Comparison of ENCODE assay signal across 1 cellular context in genomic region chr17:50117202-50118040, GRCh38.
TF ChIP-seq lines count a peak whose summit lies in the region.

No MANE protein-coding gene starts in this region.

TF ChIP-seq in K562, 482 proteins besides CTCF, POLR2A, EP300 and RAD21 (continued from another document and continues in another):
- TF ChIP-seq HDAC6 (IDR thresholded peaks at IDR 0.05; ENCODE audit: low read depth, low read length) (0 out of 2 replicates have a peak, but pooled peaks have one; percentile 75), PHB (CRISPR knock-in tag; IDR thresholded peaks at IDR 0.05) (no peak), KDM1A (IDR thresholded peaks at IDR 0.05) (peak in 1 of 2 experiments; percentile 30; a peak in 1 of 4 replicates), HNRNPUL1 (IDR thresholded peaks at IDR 0.05; ENCODE audit: low read length) (no peak), BCL6 (CRISPR knock-in tag; IDR thresholded peaks at IDR 0.05) (no peak), PYGO2 (tag; IDR thresholded peaks at IDR 0.05) (no peak), GATAD2A (IDR thresholded peaks at IDR 0.05) (0 out of 2 replicates have a peak, but pooled peaks have one; percentile 40), DACH1 (IDR thresholded peaks at IDR 0.05; ENCODE audit: partially characterized antibody) (no peak), USF2 (CRISPR knock-in tag; IDR thresholded peaks at IDR 0.05) (no peak), NRF1 (conservative IDR thresholded peaks at IDR 0.05 in 1 of 2, IDR thresholded peaks at IDR 0.05 in 1 of 2) (peak; percentile 87 to 89), ZBTB7A (IDR thresholded peaks at IDR 0.05; ENCODE audit: borderline replicate concordance, control insufficient read depth, low read depth, low read length) (peak; percentile 25; the same call in 1 of the 2 replicates), DEAF1 (CRISPR knock-in tag; IDR thresholded peaks at IDR 0.05) (peak; percentile 19; the same call in 1 of the 2 replicates), RBM34 (IDR thresholded peaks at IDR 0.05; ENCODE audit: borderline replicate concordance, insufficient read depth, low read length) (no peak), CEBPG (CRISPR knock-in tag; IDR thresholded peaks at IDR 0.05) (no peak), CEBPG (tag; conservative IDR thresholded peaks at IDR 0.05 in 1 of 2, IDR thresholded peaks at IDR 0.05 in 1 of 2) (no peak), MIER1 (IDR thresholded peaks at IDR 0.05; ENCODE audit: low read depth) (no peak), BHLHE40 (IDR thresholded peaks at IDR 0.05; ENCODE audit: low read length) (peak; percentile 46; the same call in 1 of the 2 replicates), ZNF140 (CRISPR knock-in tag; IDR thresholded peaks at IDR 0.05) (no peak), ZNF398 (CRISPR knock-in tag; IDR thresholded peaks at IDR 0.05) (no peak), ZNF511 (CRISPR knock-in tag; IDR thresholded peaks at IDR 0.05) (peak; percentile 53), NFIC (IDR thresholded peaks at IDR 0.05) (no peak), THRB (CRISPR knock-in tag; conservative IDR thresholded peaks at IDR 0.05) (no peak), ZNF197 (CRISPR knock-in tag; IDR thresholded peaks at IDR 0.05; ENCODE audit: low read depth) (no peak), NUFIP1 (IDR thresholded peaks at IDR 0.05; ENCODE audit: partially characterized antibody) (no peak), ZC3H8 (IDR thresholded peaks at IDR 0.05) (no peak), PRDM10 (IDR thresholded peaks at IDR 0.05; ENCODE audit: partially characterized antibody) (no peak), GTF3C2 (IDR thresholded peaks at IDR 0.05; ENCODE audit: borderline replicate concordance, extremely low read depth, insufficient read length) (peak; percentile 31), ZNF609 (CRISPR knock-in tag; IDR thresholded peaks at IDR 0.05; ENCODE audit: borderline replicate concordance) (no peak), PHTF2 (CRISPR knock-in tag; IDR thresholded peaks at IDR 0.05) (no peak), ZNF311 (CRISPR knock-in tag; IDR thresholded peaks at IDR 0.05) (no peak), TEAD1 (CRISPR knock-in tag; IDR thresholded peaks at IDR 0.05) (peak in 1 of 2 experiments; percentile 54; a peak in 1 of 4 replicates), RBM22 (IDR thresholded peaks at IDR 0.05; ENCODE audit: low read depth, low read length, poor library complexity, severe bottlenecking) (no peak), CXXC5 (CRISPR knock-in tag; IDR thresholded peaks at IDR 0.05) (peak; percentile 85), ARID1B (IDR thresholded peaks at IDR 0.05) (no peak), YBX1 (IDR thresholded peaks at IDR 0.05) (no peak), CTCFL (IDR thresholded peaks at IDR 0.05; ENCODE audit: borderline replicate concordance, insufficient read depth, low read depth, low read length, poor library complexity, severe bottlenecking) (peak; percentile 23), FOXJ3 (CRISPR knock-in tag; IDR thresholded peaks at IDR 0.05) (no peak), PHF8 (IDR thresholded peaks at IDR 0.05; ENCODE audit: borderline replicate concordance, low read length) (no peak), CREM (IDR thresholded peaks at IDR 0.05; ENCODE audit: low read depth) (peak; percentile 51; the same call in 1 of the 2 replicates), KLF13 (tag; IDR thresholded peaks at IDR 0.05; ENCODE audit: borderline replicate concordance, low read depth) (no peak), L3MBTL2 (IDR thresholded peaks at IDR 0.05) (peak; percentile 96), TCF7L2 (IDR thresholded peaks at IDR 0.05; ENCODE audit: low read depth, low read length) (no peak)
